Comparison of ENCODE assay signal across 14 cellular contexts in genomic region chr2:102027703-102028059, GRCh38. TPM values are rescaled to one million over a fixed set of nuclear protein-coding genes. Genes with fewer than 3 reads are reported as not detected.
A peak's percentile ranks its signal among the peaks of the same experiment; 100 is the strongest.
DNase-seq lines count a peak whose midpoint lies in the region; ATAC-seq, FAIRE-seq and TF ChIP-seq lines count a peak whose summit lies in the region.
"Had no signal": no experiment of that assay in that cellular context is flagged by ENCODE, and none has a peak within 500 bp of the region (broad histone marks: within the 10 kb centered on the region; RNA-seq: fewer than 3 reads in every experiment).

No MANE protein-coding gene starts in this region.

- peaks cover 24% of the 10 kb centered on the region for H3K4me1 Mint-ChIP-seq in T-helper 17 cell

- no peaks in the 10 kb centered on the region for H3K27me3 ChIP-seq in suprapubic skin
- H3K27me3 ChIP-seq in neuronal stem cell (ENCODE audit: control insufficient read depth in 3 of 3, insufficient read depth in 3 of 3, low read depth in 1 of 3, low read length in 3 of 3), result no peaks in the 10 kb centered on the region

- TF ChIP-seq CTCF in suprapubic skin (IDR thresholded peaks at IDR 0.05), result no peak

- no peak overlapping the region for H3K4me3 Mint-ChIP-seq in T-helper 17 cell
- H3K4me3 Mint-ChIP-seq: activated CD8-positive, alpha-beta memory T cell treated with anti-CD3 and anti-CD28 coated beads, Interleukin-2, amount 10 ng/mL, durations not matched to agents 7 days and 5 days; CD8-positive, alpha-beta memory T cell had no signal

- no peak overlapping the region for H2AFZ ChIP-seq in neuronal stem cell (ENCODE audit: low read length)

- no peak for DNase-seq in T-helper 17 cell
- DNase-seq in epithelial cell of prostate (ENCODE audit: low read depth, low spot score), result no peak
- DNase-seq in suprapubic skin (ENCODE audit: low spot score in 2 of 2), result no peak
- DNase-seq in urothelium cell line (ENCODE audit: low spot score), result no peak
- DNase-seq in activated naive CD4-positive, alpha-beta T cell treated with Interleukin-2 at 50 U/mL for 16 hours, result no peak
- DNase-seq in OCI-M2 (lab: John Stamatoyannopoulos, UW; ENCODE audit: unreplicated experiment), result no peak
- DNase-seq in neuronal stem cell (ENCODE audit: low spot score), result no peak
- DNase-seq: activated CD8-positive, alpha-beta memory T cell treated with anti-CD3 and anti-CD28 coated beads, Interleukin-2, amount 10 ng/mL, durations not matched to agents 7 days and 5 days; anterior cingulate cortex; CD8-positive, alpha-beta memory T cell; NCI-H1092 treated with DMSO at 0.1 percent for 48 hours; NCI-H524 treated with DMSO at 0.1 percent for 48 hours; RPMI8226 had no signal

- no peaks in the 10 kb centered on the region for H3K9me3 ChIP-seq in T-helper 17 cell (ENCODE audit: control insufficient read depth, low read length, poor library complexity, severe bottlenecking)
- no peaks in the 10 kb centered on the region for H3K9me3 ChIP-seq in mesodermal cell (ENCODE audit: control insufficient read depth, low read length)
- no peaks in the 10 kb centered on the region for H3K9me3 ChIP-seq in suprapubic skin
- H3K9me3 ChIP-seq in neuronal stem cell (replicated peaks in 1 of 2; ENCODE audit: control insufficient read depth in 2 of 2, insufficient read depth in 1 of 2, low read depth in 1 of 2, low read length in 2 of 2), result no peaks in the 10 kb centered on the region

- H3K36me3 ChIP-seq in mesodermal cell (ENCODE audit: control insufficient read depth, insufficient read depth, low read length), result no peaks in the 10 kb centered on the region
- H3K36me3 ChIP-seq in suprapubic skin, result no peaks in the 10 kb centered on the region
- H3K36me3 ChIP-seq in neuronal stem cell (replicated peaks in 1 of 2; ENCODE audit: control insufficient read depth in 2 of 2, insufficient read depth in 2 of 2, low read length in 2 of 2), result no peaks in the 10 kb centered on the region

- no peak overlapping the region for H2BK12ac ChIP-seq in neuronal stem cell (ENCODE audit: low read length)

- no peaks in the 10 kb centered on the region for H3K36me3 Mint-ChIP-seq in T-helper 17 cell (ENCODE audit: low read depth)
- H3K36me3 Mint-ChIP-seq: activated CD8-positive, alpha-beta memory T cell treated with anti-CD3 and anti-CD28 coated beads, Interleukin-2, amount 10 ng/mL, durations not matched to agents 7 days and 5 days; CD8-positive, alpha-beta memory T cell had no signal

- no peak overlapping the region for H3K9ac ChIP-seq in neuronal stem cell (ENCODE audit: low read depth, low read length, poor library complexity)

- no peak overlapping the region for H3K23ac ChIP-seq in neuronal stem cell (ENCODE audit: low read depth, low read length, poor library complexity)

- H3K79me1 ChIP-seq in neuronal stem cell (ENCODE audit: low read depth, low read length), result no peaks in the 10 kb centered on the region

- H3K27me3 Mint-ChIP-seq in T-helper 17 cell, result peaks cover 4% of the 10 kb centered on the region
- H3K27me3 Mint-ChIP-seq: activated CD8-positive, alpha-beta memory T cell treated with anti-CD3 and anti-CD28 coated beads, Interleukin-2, amount 10 ng/mL, durations not matched to agents 7 days and 5 days; CD8-positive, alpha-beta memory T cell had no signal

- H3K14ac ChIP-seq in neuronal stem cell (ENCODE audit: low read length), result no peak overlapping the region

- H2BK15ac ChIP-seq in neuronal stem cell (ENCODE audit: low read length), result no peak overlapping the region

- TF ChIP-seq EP300 in suprapubic skin (IDR thresholded peaks at IDR 0.05), result no peak

- H3K4me2 ChIP-seq in neuronal stem cell (ENCODE audit: insufficient read depth, low read length, poor library complexity, severe bottlenecking), result no peak overlapping the region

- H3K27ac ChIP-seq in epithelial cell of prostate (peak overlapping the region; percentile 25), mesodermal cell (ENCODE audit: low read depth, low read length, severe bottlenecking) (peak overlapping the region; percentile 43), suprapubic skin (peak overlapping the region; percentile 80), neuronal stem cell (replicated peaks; ENCODE audit: low read length) (no peak overlapping the region)

- no peak overlapping the region for H2BK120ac ChIP-seq in neuronal stem cell (ENCODE audit: low read depth, low read length)

- H4K8ac ChIP-seq in neuronal stem cell (ENCODE audit: low read depth, low read length), result no peak overlapping the region

- WGBS in mesodermal cell (ENCODE audit: insufficient coverage in 2 of 2), 2 experiments, result 70 to 83% methylated on average over 3 of the region's 6 CpGs
- 58% methylated on average over 6 of the region's 6 CpGs for WGBS in suprapubic skin
- WGBS in neuronal stem cell (ENCODE audit: extremely low coverage in 2 of 2, insufficient read length in 2 of 2, insufficient replicate concordance in 1 of 2), 2 donors, result no CpG with 5 or more reads among the region's 6 CpGs

- no peak overlapping the region for H4K91ac ChIP-seq in neuronal stem cell (ENCODE audit: low read depth, low read length, poor library complexity)

- H3K18ac ChIP-seq in neuronal stem cell (ENCODE audit: low read length), result no peak overlapping the region

- H3K4ac ChIP-seq in neuronal stem cell (ENCODE audit: low read length), result no peak overlapping the region

- FAIRE-seq in urothelium cell line (lab: Jason Lieb, UNC), result no peak

- no peak overlapping the region for H2BK5ac ChIP-seq in neuronal stem cell (ENCODE audit: low read length)

- no peak for TF ChIP-seq POLR2A in suprapubic skin (IDR thresholded peaks at IDR 0.05)

- H3K27ac Mint-ChIP-seq in T-helper 17 cell, result peak overlapping the region; percentile 90
- H3K27ac Mint-ChIP-seq: activated CD8-positive, alpha-beta memory T cell treated with anti-CD3 and anti-CD28 coated beads, Interleukin-2, amount 10 ng/mL, durations not matched to agents 7 days and 5 days had no signal

- no peak overlapping the region for H2AK5ac ChIP-seq in neuronal stem cell (ENCODE audit: low read depth, low read length)

- H3K4me1 ChIP-seq in mesodermal cell (ENCODE audit: control insufficient read depth, insufficient read depth, low read length, poor library complexity, severe bottlenecking) (peaks cover 16% of the 10 kb centered on the region), suprapubic skin (peaks cover 53% of the 10 kb centered on the region), neuronal stem cell (ENCODE audit: control insufficient read depth in 2 of 2, insufficient read depth in 1 of 2, low read depth in 1 of 2, low read length in 2 of 2) (no peaks in the 10 kb centered on the region)

- no peak for ATAC-seq in T-helper 17 cell
- ATAC-seq: activated CD8-positive, alpha-beta memory T cell treated with anti-CD3 and anti-CD28 coated beads, Interleukin-2, amount 10 ng/mL, durations not matched to agents 7 days and 5 days had no signal

- H3K4me3 ChIP-seq in mesodermal cell (ENCODE audit: extremely low read depth, insufficient read depth, low read length, poor library complexity, severe bottlenecking), result no peak overlapping the region
- no peak overlapping the region for H3K4me3 ChIP-seq in suprapubic skin
- H3K4me3 ChIP-seq in neuronal stem cell (ENCODE audit: low read length in 2 of 2), result no peak overlapping the region

RNA-seq across cellular contexts. Expression of gene IL1R2, which starts 35.9 kb away (rescaled TPM):
- total RNA-seq in T-helper 17 cell (1 to 10 TPM; 1.1 to 1.9 TPM), suprapubic skin (100 to 1,000 TPM in 2 of 4 donors, 10 to 100 TPM in 2; 55.3 to 103 (median 80.7) TPM)
- polyA plus RNA-seq in mesodermal cell (2013, experiment 1 of 2), result not detected
- polyA plus RNA-seq in mesodermal cell (2013, experiment 2 of 2), result not detected
- polyA plus RNA-seq in neuronal stem cell (2013, experiment 1 of 2), result not detected
- polyA plus RNA-seq in neuronal stem cell (2013, experiment 2 of 2), result not detected
- polyA plus RNA-seq: CD8-positive, alpha-beta memory T cell had no signal

Comparison
In these comparisons a context has a peak if more than half of its experiments do, and no peak if none do; other contexts are left out.
1. RNA of gene IL1R2, which starts 35.9 kb away (total RNA-seq): 55.3 to 103 TPM in suprapubic skin; 1.1 to 1.9 TPM in T-helper 17 cell; every median in the first group is over 10 times any median in the second.